Comparison of ENCODE assay signal across 9 cellular contexts in genomic region chr1:226082959-226083302, GRCh38. TPM values are rescaled to one million over a fixed set of nuclear protein-coding genes. Genes with fewer than 3 reads are reported as not detected.
A peak's percentile ranks its signal among the peaks of the same experiment; 100 is the strongest.
DNase-seq lines count a peak whose midpoint lies in the region; ATAC-seq, FAIRE-seq and TF ChIP-seq lines count a peak whose summit lies in the region.
"Had no signal": no experiment of that assay in that cellular context is flagged by ENCODE, and none has a peak within 500 bp of the region (broad histone marks: within the 10 kb centered on the region; RNA-seq: fewer than 3 reads in every experiment).

No MANE protein-coding gene starts in this region.

- no peaks in the 10 kb centered on the region for H3K79me2 ChIP-seq in GM12878 (ENCODE audit: control insufficient read depth, insufficient read depth, low read length)

- intact Hi-C loops in GM12878 (cut with micrococcal nuclease; ENCODE audit: unreplicated experiment), result no loop called here

- TF ChIP-seq POLR2A in GM12878 (IDR thresholded peaks at IDR 0.05; ENCODE audit: low read depth, low read length), result no peak

- SMC1A ChIA-PET in GM12878 (lab: Charles Lee; ENCODE audit: uncharacterized antibody, unreplicated experiment), result interaction anchor here (0.7 to 3.4 kb wide), 7 partner anchors 11 to 84 kb away, joined by 3 to 17 read pairs (median 4); partner anchors contain the start of genes H3-3A and SDE2

- H3K27me3 ChIP-seq in GM12878 (replicated peaks in 1 of 2; ENCODE audit: control insufficient read depth in 2 of 2, insufficient read depth in 2 of 2, low read length in 1 of 2) (no peaks in the 10 kb centered on the region), iPS-20b (ENCODE audit: insufficient read depth, low read length) (peaks cover 34% of the 10 kb centered on the region)

- POLR2A ChIA-PET in GM12878 (lab: Charles Lee), result interaction anchor here (0.6 to 1.7 kb wide), 10 partner anchors 9 to 83 kb away, joined by 3 to 8 read pairs (median 4); partner anchors contain the start of gene SDE2

- RAD21 ChIA-PET in GM12878 (lab: Charles Lee; ENCODE audit: unreplicated experiment), result interaction anchor here (0.7 to 1.8 kb wide), 7 partner anchors 16 to 309 kb away, joined by 3 to 16 read pairs (median 6); partner anchors contain the start of gene H3-3A

- in situ Hi-C loops in GM12878 (cut with MboI), result no loop called here

- H3K4me3 ChIP-seq in GM12878 (peak overlapping the region; percentile 68), iPS-20b (ENCODE audit: low read length) (peak overlapping the region; percentile 74), skin epidermis (peak overlapping the region; percentile 46 to 77 (median 58))

- peak in 2 of 3 experiments; percentile 72 to 79 for DNase-seq in NCI-H1417 (lab: John Stamatoyannopoulos, UW)
- no peak for DNase-seq in NCI-H1417 treated with DMSO at 0.1 percent for 48 hours (lab: John Stamatoyannopoulos, UW)
- DNase-seq in HCEC 1CT, result peak; percentile 47
- DNase-seq in MV-4-11 (lab: John Stamatoyannopoulos, UW), result peak; percentile 31
- no peak for DNase-seq in GM12878 (ENCODE audit: low read depth, low spot score)

- BruUV-seq in GM12878 (replicated peaks; lab: Mats Ljungman, UMichigan), result no TSS peak

- CTCF ChIA-PET in GM12878 (lab: Yijun Ruan, JAX), result interaction anchor here (0.6 to 4.4 kb wide), 11 partner anchors 11 to 120 kb away, joined by 3 to 26 read pairs (median 5); no protein-coding TSS in a partner anchor

- peak overlapping the region; percentile 90 for H2AFZ ChIP-seq in GM12878 (ENCODE audit: control insufficient read depth, low read depth, low read length)

- peak overlapping the region; percentile 95 for H3K4me2 ChIP-seq in GM12878 (ENCODE audit: control insufficient read depth, insufficient read depth)

- no peaks in the 10 kb centered on the region for H3K36me3 ChIP-seq in GM12878 (ENCODE audit: control insufficient read depth in 2 of 2, insufficient read depth in 2 of 2, low read length in 1 of 2)
- H3K36me3 ChIP-seq in iPS-20b (ENCODE audit: insufficient read depth, low read depth, low read length), result no peaks in the 10 kb centered on the region

- H3K9me3 ChIP-seq in GM12878 (replicated peaks; ENCODE audit: control insufficient read depth, insufficient read depth, low read length) (no peaks in the 10 kb centered on the region), iPS-20b (ENCODE audit: insufficient read depth, low read depth, low read length) (no peaks in the 10 kb centered on the region)

- TF ChIP-seq RAD21 in GM12878 (IDR thresholded peaks at IDR 0.05; ENCODE audit: insufficient read depth, low read depth, low read length), result no peak

- no peak for TF ChIP-seq EP300 in GM12878 (IDR thresholded peaks at IDR 0.05; ENCODE audit: borderline replicate concordance in 1 of 2, control insufficient read depth in 1 of 2, low read depth in 2 of 2, low read length in 2 of 2)

- FAIRE-seq in GM12878 (lab: Jason Lieb, UNC), result no peak
- FAIRE-seq: frontal cortex had no signal

- ATAC-seq in GM12878 (peak; percentile 64), GM18873 (IDR thresholded peaks at IDR 0.05; ENCODE audit: low FRiP score, unreplicated experiment) (no peak)

- H3K4me1 ChIP-seq in GM12878 (ENCODE audit: control insufficient read depth, insufficient read depth, low read length), result peaks cover 6% of the 10 kb centered on the region; the same call in 1 of the 2 replicates
- no peaks in the 10 kb centered on the region; the same call in 1 of the 2 replicates for H3K4me1 ChIP-seq in iPS-20b (ENCODE audit: insufficient read depth, low read length)

- H3K27ac ChIP-seq in GM12878 (ENCODE audit: control insufficient read depth, insufficient read depth) (no peak overlapping the region), iPS-20b (ENCODE audit: low read length) (no peak overlapping the region), skin epidermis (peak overlapping the region in 18 of 21 experiments; percentile 15 to 79 (median 54))

- WGBS in GM12878 (ENCODE audit: insufficient coverage, insufficient replicate concordance, low lambda C conversion rate, missing lambda C conversion rate), result 6% methylated on average over 18 of the region's 23 CpGs

- H4K20me1 ChIP-seq in GM12878 (ENCODE audit: control insufficient read depth, insufficient read depth), result no peaks in the 10 kb centered on the region

- H3K9ac ChIP-seq in GM12878 (ENCODE audit: control insufficient read depth, insufficient read depth, low read length) (peak overlapping the region; percentile 51; the same call in 1 of the 2 replicates), iPS-20b (ENCODE audit: low read depth, low read length) (peak overlapping the region; percentile 37; the same call in 1 of the 2 replicates)

- no peak for TF ChIP-seq CTCF in GM12878 (IDR thresholded peaks at IDR 0.05 in 2 of 3, conservative IDR thresholded peaks at IDR 0.05 in 1 of 3; ENCODE audit: control insufficient read depth in 2 of 3, extremely low read depth in 1 of 3, insufficient read depth in 1 of 3, low read depth in 3 of 3, low read length in 3 of 3)

TF ChIP-seq in GM12878, 131 proteins besides CTCF, POLR2A, EP300 and RAD21 (continues in another document):
- TF ChIP-seq BRCA1 (IDR thresholded peaks at IDR 0.05; ENCODE audit: low read depth, low read length) (no peak), ELK1 (IDR thresholded peaks at IDR 0.05; ENCODE audit: low read depth, low read length) (no peak), ZBTB40 (IDR thresholded peaks at IDR 0.05; ENCODE audit: borderline replicate concordance) (0 out of 2 replicates have a peak, but pooled peaks have one; percentile 27), KAT2A (conservative IDR thresholded peaks at IDR 0.05; ENCODE audit: control insufficient read depth, low read depth, low read length) (no peak), CHD2 (IDR thresholded peaks at IDR 0.05; ENCODE audit: borderline replicate concordance, low read depth, low read length) (0 out of 2 replicates have a peak, but pooled peaks have one; percentile 8), ZNF384 (IDR thresholded peaks at IDR 0.05; ENCODE audit: borderline replicate concordance, low read depth, low read length) (no peak)

RNA-seq across cellular contexts. Expression of gene H3-3A, which starts 20.4 kb away (rescaled TPM):
- 42.3 and 42.8 TPM in 2 replicates for total RNA-seq in GM12878 (2013; cell fraction: nucleolus; rRNA removed)
- total RNA-seq in GM12878 (2014; rRNA removed), result 215 and 235 TPM in 2 replicates
- 204 and 215 TPM in 2 replicates for total RNA-seq in GM12878 (2014; rRNA removed; fragmentation: Illumina TruSeq; extraction: Trizol)
- total RNA-seq in GM12878 (2021), result 335 and 346 TPM in 2 replicates
- 230 TPM for polyA plus RNA-seq in GM12878 (2011; ENCODE audit: low read depth)
- polyA plus RNA-seq in GM12878 (2011; rRNA removed), result 441 and 486 TPM in 2 replicates
- polyA plus RNA-seq in GM12878 (2011; cell fraction: cytosol; rRNA removed), result 386 and 490 TPM in 2 replicates
- 137 and 158 TPM in 2 replicates for polyA plus RNA-seq in GM12878 (2011; cell fraction: nucleus; rRNA removed)
- 266 TPM in 2 replicates for polyA plus RNA-seq in GM12878 (2012)
- polyA plus RNA-seq in GM12878 (2014; fragmentation: Illumina TruSeq; extraction: Trizol), result 379 and 386 TPM in 2 replicates
- polyA plus RNA-seq in GM12878 (2014; fragmentation: Nextera tagmentation; extraction: Ambion mirVana), result 100 to 1,000 TPM; 254 to 435 TPM
- 366 and 425 TPM in 2 replicates for polyA plus RNA-seq in GM12878 (2014; rRNA removed)
- polyA plus RNA-seq in GM12878 (2016; fragmentation: Nextera tagmentation; extraction: Ambion mirVana), result 100 to 1,000 TPM; 401 to 421 TPM
- 64.2 and 65.1 TPM in 2 replicates for polyA minus RNA-seq in GM12878 (2011; rRNA and poly(A)+ RNA removed)
- polyA minus RNA-seq in GM12878 (2011; cell fraction: cytosol; rRNA and poly(A)+ RNA removed), result 60.9 and 73.5 TPM in 2 replicates
- 20.1 and 34.5 TPM in 2 replicates for polyA minus RNA-seq in GM12878 (2011; cell fraction: nucleus; rRNA and poly(A)+ RNA removed)

Comparison
In these comparisons a context has a peak if more than half of its experiments do, and no peak if none do; other contexts are left out.
1. DNase-seq: peak in NCI-H1417 (2 of 3), HCEC 1CT (single experiment) and MV-4-11 (single experiment); none in NCI-H1417 treated with DMSO at 0.1 percent for 48 hours (single experiment) and GM12878 (single experiment).
2. H3K27ac ChIP-seq: peak in skin epidermis (18 of 21); none in GM12878 (single experiment) and iPS-20b (single experiment).
3. Peak in every context shown above with its lines, with median percentiles within 50 percentile points of each other: H3K4me3 ChIP-seq.